In the genomic region with DNA sequence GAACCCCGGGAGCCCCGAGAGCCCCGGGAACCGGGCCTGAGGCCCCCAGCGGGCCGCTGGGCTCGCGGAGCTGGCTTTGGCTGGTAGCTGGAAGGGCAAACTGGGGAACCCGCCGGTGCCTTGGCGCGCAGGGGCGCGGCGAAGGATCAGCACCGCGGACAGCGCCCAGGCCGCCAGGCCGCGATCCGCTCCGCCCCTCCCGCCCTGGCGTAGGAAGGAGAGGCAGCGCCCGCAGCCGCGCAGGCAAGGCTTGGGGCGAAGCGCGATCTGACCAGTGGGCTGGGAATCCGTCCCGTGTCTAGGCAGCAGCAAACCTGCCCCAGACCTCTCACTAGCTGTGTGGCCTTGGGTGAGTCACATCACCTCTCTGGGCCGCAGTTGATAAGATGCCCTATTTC, we compare ENCODE assay signal across 8 cellular contexts. TPM values are rescaled to one million over a fixed set of nuclear protein-coding genes. Genes with fewer than 3 reads are reported as not detected.
DNase-seq lines count a peak whose midpoint lies in the region; ATAC-seq and TF ChIP-seq lines count a peak whose summit lies in the region.

No MANE protein-coding gene starts in this region.

- H3K4me1 ChIP-seq in HUES6 (ENCODE audit: control insufficient read depth, insufficient read depth, low read length) (peaks cover 4% of the 10 kb centered on the region), upper lobe of left lung (peaks cover 0 to 13% (median 6%) of the 10 kb centered on the region in 4 donors)

- H3K4me3 ChIP-seq in HUES6 (ENCODE audit: low read depth, low read length) (peak overlapping the region; percentile 41; the same call in 1 of the 2 replicates), upper lobe of left lung (peak overlapping the region in 2 of 4 donors; percentile 12 to 20)

- 6 to 7% methylated on average over 7 to 25 of the region's 35 CpGs for WGBS in upper lobe of left lung, 2 donors

- H3K9me3 ChIP-seq in HUES6 (ENCODE audit: control insufficient read depth, insufficient read depth, low read depth, low read length) (no peaks in the 10 kb centered on the region), upper lobe of left lung (no peaks in the 10 kb centered on the region)

- no peak overlapping the region for H3K27ac ChIP-seq in HUES6 (ENCODE audit: low read depth, low read length)
- no peak overlapping the region for H3K27ac ChIP-seq in upper lobe of left lung

- no peak for TF ChIP-seq POLR2A in upper lobe of left lung (IDR thresholded peaks at IDR 0.05)

- peaks cover 46% of the 10 kb centered on the region for H3K27me3 ChIP-seq in HUES6 (ENCODE audit: control insufficient read depth, insufficient read depth, low read length)
- peaks cover 0 to 17% (median 5%) of the 10 kb centered on the region in 4 donors for H3K27me3 ChIP-seq in upper lobe of left lung

- no peak overlapping the region for H3K4me3 Mint-ChIP-seq in activated naive CD8-positive, alpha-beta T cell treated with anti-CD3 and anti-CD28 coated beads, Interleukin-2, amount 10 ng/mL, durations not matched to agents 7 days and 5 days

- no peak overlapping the region for H3K9ac ChIP-seq in HUES6 (ENCODE audit: low read length)

- peak; percentile 90 for ATAC-seq in activated naive CD8-positive, alpha-beta T cell treated with anti-CD3 and anti-CD28 coated beads, Interleukin-2, amount 10 ng/mL, durations not matched to agents 7 days and 5 days (ENCODE audit: low read depth)
- ATAC-seq in upper lobe of left lung (ENCODE audit: low FRiP score in 2 of 2) (peak; percentile 89 to 97), HG03469 (IDR thresholded peaks at IDR 0.05; ENCODE audit: unreplicated experiment) (no peak)

- no peak for TF ChIP-seq CTCF in upper lobe of left lung (IDR thresholded peaks at IDR 0.05)

- POLR2A ChIA-PET in activated naive CD8-positive, alpha-beta T cell treated with anti-CD3 and anti-CD28 coated beads, Interleukin-2, amount 10 ng/mL, durations not matched to agents 7 days and 5 days (lab: Charles Lee), result no interaction called here

- DNase-seq in CMK (ENCODE audit: low read depth) (peak; percentile 22), SW480 (ENCODE audit: low spot score) (peak; percentile 66), cardiac septum (ENCODE audit: low spot score) (peak; percentile 79), posterior cingulate gyrus (peak in 9 of 10 donors; percentile 41 to 93 (median 59)), upper lobe of left lung (peak; percentile 52 to 96)
- DNase-seq in activated naive CD8-positive, alpha-beta T cell treated with anti-CD3 and anti-CD28 coated beads, Interleukin-2, amount 10 ng/mL, durations not matched to agents 7 days and 5 days, result peak; percentile 90

- TF ChIP-seq EP300 in upper lobe of left lung (IDR thresholded peaks at IDR 0.05), result no peak

- H3K36me3 ChIP-seq in HUES6 (ENCODE audit: control insufficient read depth, insufficient read depth, low read length) (no peaks in the 10 kb centered on the region), upper lobe of left lung (no peaks in the 10 kb centered on the region)

- intact Hi-C loops in cardiac septum (cut with DNase I) (no loop called here), posterior cingulate gyrus (cut with DNase I) (no loop called here)

- H3K9me3 Mint-ChIP-seq in activated naive CD8-positive, alpha-beta T cell treated with anti-CD3 and anti-CD28 coated beads, Interleukin-2, amount 10 ng/mL, durations not matched to agents 7 days and 5 days, result no peaks in the 10 kb centered on the region

- H3K36me3 Mint-ChIP-seq in activated naive CD8-positive, alpha-beta T cell treated with anti-CD3 and anti-CD28 coated beads, Interleukin-2, amount 10 ng/mL, durations not matched to agents 7 days and 5 days, result no peaks in the 10 kb centered on the region

- peaks cover 52% of the 10 kb centered on the region for H3K27me3 Mint-ChIP-seq in activated naive CD8-positive, alpha-beta T cell treated with anti-CD3 and anti-CD28 coated beads, Interleukin-2, amount 10 ng/mL, durations not matched to agents 7 days and 5 days

- no peak overlapping the region for H3K27ac Mint-ChIP-seq in activated naive CD8-positive, alpha-beta T cell treated with anti-CD3 and anti-CD28 coated beads, Interleukin-2, amount 10 ng/mL, durations not matched to agents 7 days and 5 days

- H3K4me1 Mint-ChIP-seq in activated naive CD8-positive, alpha-beta T cell treated with anti-CD3 and anti-CD28 coated beads, Interleukin-2, amount 10 ng/mL, durations not matched to agents 7 days and 5 days, result no peaks in the 10 kb centered on the region

RNA-seq across cellular contexts. Expression of gene CCDC92B, which starts 0.3 kb away (rescaled TPM):
- under 1 TPM; 0.08 to 0.09 TPM for total RNA-seq in activated naive CD8-positive, alpha-beta T cell treated with anti-CD3 and anti-CD28 coated beads, Interleukin-2, amount 10 ng/mL, durations not matched to agents 7 days and 5 days
- 0.13 TPM for total RNA-seq in cardiac septum
- under 1 TPM in 2 of 6 donors, not detected in 4; 0.34 TPM for total RNA-seq in upper lobe of left lung

RNA-seq across cellular contexts. Expression of gene CLUH, which starts 38.2 kb away (rescaled TPM):
- 10 to 100 TPM; 46.2 to 48.7 TPM for total RNA-seq in activated naive CD8-positive, alpha-beta T cell treated with anti-CD3 and anti-CD28 coated beads, Interleukin-2, amount 10 ng/mL, durations not matched to agents 7 days and 5 days
- total RNA-seq in cardiac septum, result 143 TPM
- total RNA-seq in upper lobe of left lung, result 100 to 1,000 TPM in 2 of 6 donors, 10 to 100 TPM in 4; 47.9 to 137 (median 87.2) TPM

RNA-seq across cellular contexts. Expression of gene RAP1GAP2, which starts 46.5 kb away (rescaled TPM):
- total RNA-seq in activated naive CD8-positive, alpha-beta T cell treated with anti-CD3 and anti-CD28 coated beads, Interleukin-2, amount 10 ng/mL, durations not matched to agents 7 days and 5 days, result 1 to 10 TPM; 4.0 to 4.8 TPM
- total RNA-seq in cardiac septum (31.2 TPM), upper lobe of left lung (10 to 100 TPM in 5 of 6 donors, 1 to 10 TPM in 1; 6.3 to 19.4 (median 13.6) TPM)

Comparison
In these comparisons a context has a peak if more than half of its experiments do, and no peak if none do; other contexts are left out.
1. DNase-seq: peak in every context shown above with its lines; median percentile 90 in activated naive CD8-positive, alpha-beta T cell treated with anti-CD3 and anti-CD28 coated beads, Interleukin-2, amount 10 ng/mL, durations not matched to agents 7 days and 5 days; 79 in cardiac septum; 74 in upper lobe of left lung; 66 in SW480; 59 in posterior cingulate gyrus; 22 in CMK.